Comparison of ENCODE assay signal across 19 cellular contexts in the genomic region with DNA sequence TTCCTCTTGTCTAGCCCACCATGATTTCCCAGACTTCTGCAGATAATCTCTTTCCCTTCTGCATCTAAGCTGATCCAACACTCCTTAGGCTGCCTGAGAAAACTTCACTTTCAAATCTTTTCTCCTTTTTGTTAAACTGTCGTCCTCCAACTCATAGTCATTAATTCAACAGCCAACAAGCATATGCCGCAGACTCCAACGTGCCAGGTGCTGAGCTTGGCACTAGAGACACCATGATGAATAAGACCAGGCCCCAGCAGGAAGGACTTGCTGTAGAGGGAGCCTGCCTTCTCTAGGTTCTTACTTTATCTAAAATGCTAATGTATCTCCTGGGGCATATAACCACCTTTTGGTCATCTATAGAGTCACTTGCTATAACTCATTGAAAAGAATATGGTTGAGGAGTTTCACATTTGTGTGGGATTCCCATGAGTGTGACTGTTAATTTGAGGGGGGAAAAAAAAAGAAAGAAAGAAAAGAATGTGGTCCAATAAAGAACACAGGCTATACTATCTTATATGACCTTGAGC. TPM values are rescaled to one million over a fixed set of nuclear protein-coding genes. Genes with fewer than 3 reads are reported as not detected.
DNase-seq lines count a peak whose midpoint lies in the region; ATAC-seq and TF ChIP-seq lines count a peak whose summit lies in the region.
"Had no signal": no experiment of that assay in that cellular context is flagged by ENCODE, and none has a peak within 500 bp of the region (broad histone marks: within the 10 kb centered on the region; RNA-seq: fewer than 3 reads in every experiment).

No MANE protein-coding gene starts in this region.

- intact Hi-C loops in psoas muscle (cut with DNase I): no loop called here

- H3K4me1 ChIP-seq in psoas muscle: no peaks in the 10 kb centered on the region

- ATAC-seq in HG02678 (IDR thresholded peaks at IDR 0.05; ENCODE audit: unreplicated experiment) (peak; percentile 21), psoas muscle (no peak)
- peak in 1 of 2 donors; percentile 39 for ATAC-seq in natural killer cell treated with Interleukin-12 subunit alpha and Interleukin-12 subunit beta and Interleukin-15 and Interleukin-18, amount 100 ng/mL, for 72 hours

- H3K27ac Mint-ChIP-seq in T-helper 1 cell treated with Interleukin-12 subunit alpha and Interleukin-12 subunit beta and Interleukin-4 antibody, amounts not matched to agents 30 μg/mL and 1 μg/mL, for 36 hours: peak overlapping the region; percentile 69
- H3K27ac Mint-ChIP-seq in activated naive CD8-positive, alpha-beta T cell: peak overlapping the region; percentile 91
- H3K27ac Mint-ChIP-seq in natural killer cell treated with Interleukin-12 subunit alpha and Interleukin-12 subunit beta and Interleukin-15 and Interleukin-18, amount 100 ng/mL, for 72 hours: peak overlapping the region; percentile 89 to 98

- peaks cover 70% of the 10 kb centered on the region for H3K4me1 Mint-ChIP-seq in T-helper 1 cell treated with Interleukin-12 subunit alpha and Interleukin-12 subunit beta and Interleukin-4 antibody, amounts not matched to agents 30 μg/mL and 1 μg/mL, for 36 hours (ENCODE audit: low read depth)
- H3K4me1 Mint-ChIP-seq in activated naive CD8-positive, alpha-beta T cell (ENCODE audit: low read depth): peaks cover 85% of the 10 kb centered on the region
- H3K4me1 Mint-ChIP-seq in natural killer cell treated with Interleukin-12 subunit alpha and Interleukin-12 subunit beta and Interleukin-15 and Interleukin-18, amount 100 ng/mL, for 72 hours (ENCODE audit: low read depth in 2 of 2): peaks cover 79 to 88% of the 10 kb centered on the region in 2 donors

- TF ChIP-seq CTCF in psoas muscle (IDR thresholded peaks at IDR 0.05): no peak

- H3K27me3 ChIP-seq in psoas muscle (ENCODE audit: insufficient read depth in 3 of 3, low read length in 2 of 3): no peaks in the 10 kb centered on the region
- H3K27me3 ChIP-seq: esophagus squamous epithelium, right lobe of liver, tibial artery had no signal

- peaks cover 5% of the 10 kb centered on the region for H3K9me3 Mint-ChIP-seq in T-helper 1 cell treated with Interleukin-12 subunit alpha and Interleukin-12 subunit beta and Interleukin-4 antibody, amounts not matched to agents 30 μg/mL and 1 μg/mL, for 36 hours
- no peaks in the 10 kb centered on the region for H3K9me3 Mint-ChIP-seq in activated naive CD8-positive, alpha-beta T cell (ENCODE audit: low read depth)
- no peaks in the 10 kb centered on the region for H3K9me3 Mint-ChIP-seq in natural killer cell treated with Interleukin-12 subunit alpha and Interleukin-12 subunit beta and Interleukin-15 and Interleukin-18, amount 100 ng/mL, for 72 hours

- H3K27me3 Mint-ChIP-seq in T-helper 1 cell treated with Interleukin-12 subunit alpha and Interleukin-12 subunit beta and Interleukin-4 antibody, amounts not matched to agents 30 μg/mL and 1 μg/mL, for 36 hours (ENCODE audit: low read depth): no peaks in the 10 kb centered on the region
- no peaks in the 10 kb centered on the region for H3K27me3 Mint-ChIP-seq in activated naive CD8-positive, alpha-beta T cell
- no peaks in the 10 kb centered on the region for H3K27me3 Mint-ChIP-seq in natural killer cell treated with Interleukin-12 subunit alpha and Interleukin-12 subunit beta and Interleukin-15 and Interleukin-18, amount 100 ng/mL, for 72 hours

- H3K4me3 ChIP-seq in psoas muscle: no peak overlapping the region
- H3K4me3 ChIP-seq: esophagus squamous epithelium, PC-9, right lobe of liver, SK-N-MC, tibial artery had no signal

- H3K36me3 Mint-ChIP-seq in T-helper 1 cell treated with Interleukin-12 subunit alpha and Interleukin-12 subunit beta and Interleukin-4 antibody, amounts not matched to agents 30 μg/mL and 1 μg/mL, for 36 hours (ENCODE audit: low read depth): peaks cover 27% of the 10 kb centered on the region
- H3K36me3 Mint-ChIP-seq in activated naive CD8-positive, alpha-beta T cell: peaks cover 13% of the 10 kb centered on the region
- peaks cover 6% of the 10 kb centered on the region for H3K36me3 Mint-ChIP-seq in natural killer cell treated with Interleukin-12 subunit alpha and Interleukin-12 subunit beta and Interleukin-15 and Interleukin-18, amount 100 ng/mL, for 72 hours

- H3K27ac ChIP-seq in psoas muscle: no peak overlapping the region
- H3K27ac ChIP-seq: 22Rv1, esophagus squamous epithelium, PC-9, right lobe of liver, SK-N-MC, tibial artery had no signal

- WGBS in psoas muscle, 3 donors: 75 to 85% (median 81%) methylated on average over 3 of the region's 3 CpGs

- no peaks in the 10 kb centered on the region for H3K9me3 ChIP-seq in psoas muscle
- H3K9me3 ChIP-seq: esophagus squamous epithelium, right lobe of liver, tibial artery had no signal

- DNase-seq in T-helper 1 cell (no peak), DMS79 (lab: John Stamatoyannopoulos, UW) (no peak), psoas muscle (no peak), EL (no peak)
- no peak for DNase-seq in natural killer cell treated with Interleukin-12 subunit alpha and Interleukin-12 subunit beta and Interleukin-15 and Interleukin-18, amount 100 ng/mL, for 72 hours (ENCODE audit: low spot score)
- DNase-seq: C1 segment of cervical spinal cord; dermis blood vessel endothelial cell; esophagus squamous epithelium; NCI-H187; NCI-H446 treated with DMSO at 0.1 percent for 48 hours; PC-9; right lobe of liver; stimulated activated CD4-positive, alpha-beta T cell treated with anti-CD3 and anti-CD28 coated beads, Interleukin-2, amount 100 ng/mL, for 24 hours; tibial artery had no signal

- H3K36me3 ChIP-seq in psoas muscle (ENCODE audit: insufficient read depth in 1 of 2, low read depth in 1 of 2): no peaks in the 10 kb centered on the region
- H3K36me3 ChIP-seq: esophagus squamous epithelium, right lobe of liver, tibial artery had no signal

- H3K4me3 Mint-ChIP-seq in T-helper 1 cell treated with Interleukin-12 subunit alpha and Interleukin-12 subunit beta and Interleukin-4 antibody, amounts not matched to agents 30 μg/mL and 1 μg/mL, for 36 hours: peak overlapping the region; percentile 18
- H3K4me3 Mint-ChIP-seq in activated naive CD8-positive, alpha-beta T cell: peak overlapping the region; percentile 53
- H3K4me3 Mint-ChIP-seq in natural killer cell treated with Interleukin-12 subunit alpha and Interleukin-12 subunit beta and Interleukin-15 and Interleukin-18, amount 100 ng/mL, for 72 hours: peak overlapping the region; percentile 70

RNA-seq across cellular contexts. Expression of gene ANKRD44, which starts 51.0 kb away (rescaled TPM):
- 100 to 1,000 TPM; 307 to 413 TPM for total RNA-seq in natural killer cell treated with Interleukin-12 subunit alpha and Interleukin-12 subunit beta and Interleukin-15 and Interleukin-18, amount 100 ng/mL, for 72 hours
- 1 to 10 TPM; 1.7 to 9.3 (median 8.5) TPM for total RNA-seq in psoas muscle
- under 1 TPM; 0.35 to 0.93 (median 0.40) TPM for polyA plus RNA-seq in psoas muscle

Comparison
In these comparisons a context has a peak if more than half of its experiments do, and no peak if none do; other contexts are left out.
1. H3K4me3 Mint-ChIP-seq: peak in every context shown above with its lines; median percentile 70 in natural killer cell treated with Interleukin-12 subunit alpha and Interleukin-12 subunit beta and Interleukin-15 and Interleukin-18, amount 100 ng/mL, for 72 hours; 53 in activated naive CD8-positive, alpha-beta T cell; 18 in T-helper 1 cell treated with Interleukin-12 subunit alpha and Interleukin-12 subunit beta and Interleukin-4 antibody, amounts not matched to agents 30 μg/mL and 1 μg/mL, for 36 hours.
2. RNA of gene ANKRD44, which starts 51.0 kb away (total RNA-seq): 307 to 413 TPM in natural killer cell treated with Interleukin-12 subunit alpha and Interleukin-12 subunit beta and Interleukin-15 and Interleukin-18, amount 100 ng/mL, for 72 hours; 1.7 to 9.3 TPM in psoas muscle; every median in the first group is over 10 times any median in the second.
3. Peak in every context shown above with its lines, with median percentiles within 50 percentile points of each other: H3K27ac Mint-ChIP-seq.